In the genomic region with DNA sequence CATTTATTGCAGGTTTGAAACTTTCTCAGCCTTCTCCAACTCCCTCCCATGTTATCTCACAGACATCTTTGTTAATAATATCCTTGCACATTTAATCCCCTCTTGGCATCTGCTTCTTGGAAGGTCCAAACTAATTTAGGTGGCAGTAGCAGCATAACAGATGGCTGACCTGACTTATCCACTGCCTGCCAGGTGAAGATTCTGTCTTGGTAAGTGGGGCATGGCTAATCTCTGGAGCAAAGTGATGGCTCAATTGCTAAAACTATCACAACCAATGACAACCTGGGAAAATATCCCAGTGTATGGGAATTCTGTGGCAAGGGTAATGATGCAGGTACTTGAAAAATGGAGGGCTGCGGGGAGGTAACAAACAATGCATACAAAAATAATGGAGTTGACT, we compare ENCODE assay signal across 26 cellular contexts.
"Had no signal": no experiment of that assay in that cellular context is flagged by ENCODE, and none has a peak within 500 bp of the region (broad histone marks: within the 10 kb centered on the region; RNA-seq: fewer than 3 reads in every experiment).

No MANE protein-coding gene starts in this region.

- H3K4me3 ChIP-seq: left lung, lower lobe of right lung, pancreas, prostate gland, skin epidermis, stomach, testis, thyroid gland, transverse colon, upper lobe of left lung had no signal

- H3K4me1 ChIP-seq: left lung, lower lobe of right lung, pancreas, prostate gland, stomach, testis, thyroid gland, transverse colon, upper lobe of left lung had no signal

- H3K9me3 ChIP-seq: lower lobe of right lung, pancreas, prostate gland, testis, thyroid gland, upper lobe of left lung had no signal

- ATAC-seq: left colon; left lung; lower lobe of right lung; naive thymus-derived CD8-positive, alpha-beta T cell; pancreas; right cardiac atrium; sciatic nerve; stimulated activated naive B cell treated with anti-CD40 and anti-IgM and Interleukin-4, amounts not matched to agents 10 μg/mL and 1 μg/mL and 100 μg/mL, for 72 hours; stimulated activated naive CD8-positive, alpha-beta T cell treated with anti-CD3 and anti-CD28 coated beads, Interleukin-15, Interleukin-2, amounts not matched to agents 100 U/mL and 50 U/mL, for 24 hours had no signal

- H3K36me3 ChIP-seq: left lung, lower lobe of right lung, pancreas, prostate gland, stomach, thyroid gland, transverse colon, upper lobe of left lung had no signal

- DNase-seq: hippocampal formation; left colon; left lung; lower lobe of right lung; mammary epithelial cell; mesenchymal stem cell; naive thymus-derived CD8-positive, alpha-beta T cell; nucleus accumbens; pancreas; posterior cingulate gyrus; retina; right cardiac atrium; stimulated activated CD4-positive, alpha-beta T cell treated with anti-CD3 and anti-CD28 coated beads, Interleukin-12 subunit alpha, Interleukin-12 subunit beta, amount 100 ng/mL, for 4 hours; stimulated activated CD4-positive, alpha-beta T cell treated with anti-CD3 and anti-CD28 coated beads, Interleukin-15, amount 100 ng/mL, for 24 hours; stimulated activated CD4-positive, alpha-beta T cell treated with anti-CD3 and anti-CD28 coated beads, Interleukin-2, amount 100 ng/mL, for 24 hours; stimulated activated CD4-positive, alpha-beta T cell treated with anti-CD3 and anti-CD28 coated beads, Interleukin-4, amount 100 ng/mL, for 1 hour; stimulated activated naive B cell treated with anti-CD40 and anti-IgM and Interleukin-4, amounts not matched to agents 10 μg/mL and 1 μg/mL and 100 μg/mL, for 72 hours; stimulated activated naive CD8-positive, alpha-beta T cell treated with anti-CD3 and anti-CD28 coated beads, Interleukin-15, Interleukin-2, amounts not matched to agents 100 U/mL and 50 U/mL, for 24 hours; stomach; testis; thyroid gland; transverse colon; upper lobe of left lung had no signal

- H3K27me3 ChIP-seq: left lung, pancreas, stomach, testis, thyroid gland, transverse colon, upper lobe of left lung had no signal

- H3K27ac ChIP-seq: left lung, lower lobe of right lung, pancreas, prostate gland, skin epidermis, stomach, testis, thyroid gland, transverse colon, upper lobe of left lung had no signal
